1 cellular context compared by ENCODE assay signal in the genomic region with DNA sequence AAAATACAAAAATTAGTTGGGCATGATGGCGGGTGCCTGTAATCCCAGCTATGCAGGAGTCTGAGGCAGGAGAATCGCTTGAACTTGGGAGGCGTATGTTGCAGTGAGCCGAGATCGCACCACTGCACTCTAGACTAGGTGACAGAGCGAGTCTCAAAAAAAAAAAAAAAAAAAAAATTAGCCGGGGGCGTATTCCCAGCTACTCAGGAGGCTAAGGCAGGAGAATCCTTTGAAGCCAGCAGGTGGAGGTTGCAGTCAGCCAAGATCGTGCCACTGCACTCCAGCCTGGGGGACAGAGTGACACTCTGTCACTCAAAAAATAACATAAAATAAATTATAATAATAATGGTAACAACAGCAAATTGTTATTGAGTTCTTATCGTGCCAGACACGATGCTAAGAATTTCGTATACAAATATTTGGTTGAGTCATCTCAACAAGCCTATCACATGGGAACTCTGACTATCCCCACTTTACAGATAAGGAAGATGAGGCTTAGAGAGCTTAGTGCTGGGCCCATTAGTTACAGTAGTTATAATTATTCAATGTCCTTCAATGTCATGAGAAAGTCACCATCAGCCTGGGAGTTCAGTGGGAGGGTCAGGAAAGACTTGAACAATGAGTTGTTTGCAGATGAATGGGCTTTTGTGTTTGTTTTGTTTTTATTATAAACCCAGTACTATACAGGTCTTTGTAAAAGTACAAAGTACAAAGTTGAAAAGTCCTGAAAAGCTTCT.
TF ChIP-seq lines count a peak whose summit lies in the region.

No MANE protein-coding gene starts in this region.

TF ChIP-seq in HEK293, 187 proteins besides CTCF, POLR2A, EP300 and RAD21:
- no peak for TF ChIP-seq ZNF660 (tag by site-specific recombination; IDR thresholded peaks at IDR 0.05)
- TF ChIP-seq ZBTB48 (tag by site-specific recombination; IDR thresholded peaks at IDR 0.05) = no peak
- 0 out of 2 replicates have a peak, but pooled peaks have one; percentile 6 for TF ChIP-seq ZFHX2 (tag by site-specific recombination; conservative IDR thresholded peaks at IDR 0.05)
- TF ChIP-seq ZNF624 (tag by site-specific recombination; IDR thresholded peaks at IDR 0.05) = no peak
